Comparison of ENCODE assay signal across 20 cellular contexts in the genomic region with DNA sequence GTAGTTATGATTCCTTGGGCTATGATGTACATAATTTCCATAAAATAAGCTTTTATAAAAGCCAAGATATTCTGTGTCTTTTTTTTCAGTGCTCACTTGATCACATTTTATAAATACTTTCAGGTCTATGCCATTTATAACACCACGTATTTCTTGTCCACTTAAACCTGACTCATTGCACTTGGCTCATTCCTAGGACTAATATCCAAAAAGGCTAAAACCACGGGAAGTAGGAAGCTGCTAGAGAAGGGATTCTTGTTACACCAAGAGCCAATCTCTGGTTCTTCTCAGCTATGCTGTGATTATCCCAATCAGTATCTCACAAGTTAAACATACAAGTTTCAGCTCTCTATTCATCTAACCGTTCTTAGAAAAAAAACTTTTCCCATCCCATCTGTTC.
DNase-seq lines count a peak whose midpoint lies in the region; ATAC-seq, FAIRE-seq and TF ChIP-seq lines count a peak whose summit lies in the region.
"Had no signal": no experiment of that assay in that cellular context is flagged by ENCODE, and none has a peak within 500 bp of the region (broad histone marks: within the 10 kb centered on the region; RNA-seq: fewer than 3 reads in every experiment).

No MANE protein-coding gene starts in this region.

- CTCF ChIA-PET in AG04449 (lab: Yijun Ruan, JAX) = interaction anchor here (1.0 kb wide), 1 partner anchor 120 kb away, joined by 3 read pairs; no protein-coding TSS in a partner anchor
- CTCF ChIA-PET in Caco-2 (lab: Charles Lee) = no interaction called here

- no peak overlapping the region for H3K27ac Mint-ChIP-seq in Caco-2 (ENCODE audit: unreplicated experiment)
- H3K27ac Mint-ChIP-seq: activated naive CD8-positive, alpha-beta T cell had no signal

- peak; percentile 93 for TF ChIP-seq EP300 in Ishikawa (IDR thresholded peaks at IDR 0.05; ENCODE audit: borderline replicate concordance)

- H3K36me3 ChIP-seq in bronchial epithelial cell (ENCODE audit: control insufficient read depth, insufficient read depth, low read length) (no peaks in the 10 kb centered on the region), Caco-2 (ENCODE audit: control insufficient read depth, insufficient read depth, low read length) (no peaks in the 10 kb centered on the region)
- H3K36me3 ChIP-seq: SJSA1, transverse colon had no signal

- H3K4me3 ChIP-seq in AG04449 (ENCODE audit: low read depth, low read length) = no peak overlapping the region
- H3K4me3 ChIP-seq in bronchial epithelial cell (ENCODE audit: low read depth, low read length) = no peak overlapping the region
- H3K4me3 ChIP-seq in Caco-2 (ENCODE audit: low read depth, low read length) = no peak overlapping the region
- H3K4me3 ChIP-seq: A549, SJSA1, transverse colon had no signal

- H3K27me3 ChIP-seq in bronchial epithelial cell (ENCODE audit: control insufficient read depth, insufficient read depth, low read length) (no peaks in the 10 kb centered on the region), Caco-2 (replicated peaks; ENCODE audit: control insufficient read depth, insufficient read depth, low read length) (no peaks in the 10 kb centered on the region)
- H3K27me3 ChIP-seq: SJSA1, transverse colon had no signal

- TF ChIP-seq CTCF in AG04449 (IDR thresholded peaks at IDR 0.05; ENCODE audit: insufficient read depth, low read length, missing control alignments) (no peak), bronchial epithelial cell (IDR thresholded peaks at IDR 0.05; ENCODE audit: insufficient read depth, low read length, severe bottlenecking) (no peak), Caco-2 (IDR thresholded peaks at IDR 0.05; ENCODE audit: insufficient read depth in 1 of 2, low read depth in 1 of 2, low read length in 1 of 2, severe bottlenecking in 1 of 2, unreplicated experiment in 1 of 2) (no peak)

- no peak overlapping the region for H3K27ac ChIP-seq in caudate nucleus (ENCODE audit: low read depth, low read length)
- H3K27ac ChIP-seq: A549, SJSA1, transverse colon had no signal

- no TSS peak for BruUV-seq in Caco-2 (replicated peaks; lab: Mats Ljungman, UMichigan)

- H3K36me3 Mint-ChIP-seq in Caco-2 (ENCODE audit: insufficient read depth, unreplicated experiment) = no peaks in the 10 kb centered on the region
- H3K36me3 Mint-ChIP-seq: activated naive CD8-positive, alpha-beta T cell had no signal

- 0 out of 2 replicates have a peak, but pooled peaks cover 3% of the 10 kb centered on the region for H3K9me3 ChIP-seq in Caco-2
- H3K9me3 ChIP-seq: A549, SJSA1, transverse colon had no signal

- H3K27me3 Mint-ChIP-seq in Caco-2 (ENCODE audit: insufficient read depth, unreplicated experiment) = no peaks in the 10 kb centered on the region
- H3K27me3 Mint-ChIP-seq: activated naive CD8-positive, alpha-beta T cell had no signal

- no peak overlapping the region for H3K4me3 Mint-ChIP-seq in Caco-2 (ENCODE audit: unreplicated experiment)
- H3K4me3 Mint-ChIP-seq: activated naive CD8-positive, alpha-beta T cell had no signal

- POLR2A ChIA-PET in AG04449 (lab: Yijun Ruan, JAX) (no interaction called here), Caco-2 (lab: Charles Lee) (no interaction called here)

- TF ChIP-seq RAD21 in Ishikawa (IDR thresholded peaks at IDR 0.05; ENCODE audit: low read depth) = no peak

- ATAC-seq in GM19351 (IDR thresholded peaks at IDR 0.05; ENCODE audit: unreplicated experiment) = no peak
- ATAC-seq: A549 had no signal

- H3K4me1 ChIP-seq in Caco-2 = 0 out of 2 replicates have a peak, but pooled peaks cover 5% of the 10 kb centered on the region
- H3K4me1 ChIP-seq: A549, SJSA1, transverse colon had no signal

- no peak for FAIRE-seq in bronchial epithelial cell (lab: Jason Lieb, UNC)
- FAIRE-seq: A549, GM12891 had no signal

- intact Hi-C loops in Caco-2 (cut with micrococcal nuclease; ENCODE audit: unreplicated experiment) = no loop called here

- no peaks in the 10 kb centered on the region for H3K9me3 Mint-ChIP-seq in Caco-2 (ENCODE audit: unreplicated experiment)

- DNase-seq in AG04449 (ENCODE audit: low read depth, low spot score) (peak; percentile 47), bronchial epithelial cell (ENCODE audit: low read depth) (peak; percentile 79), kidney glomerular epithelial cell (lab: John Stamatoyannopoulos, UW) (peak; percentile 65), caudate nucleus (lab: John Stamatoyannopoulos, UW) (no peak), Caco-2 (no peak)
- no peak for DNase-seq in activated effector memory CD4-positive, alpha-beta T cell treated with Interleukin-2 at 50 U/mL for 16 hours
- DNase-seq: activated T-cell treated with anti-CD3 and anti-CD28 coated beads, Interleukin-2, amount 50 U/mL, for 1 hour; COR-L47; islet precursor cell; midbrain; NCI-H1436 treated with DMSO at 0.1 percent for 48 hours; nucleus accumbens; stimulated activated CD4-positive, alpha-beta T cell treated with anti-CD3 and anti-CD28 coated beads, Interleukin-4, amount 100 ng/mL, for 4 hours; transverse colon had no signal

- no peaks in the 10 kb centered on the region for H3K4me1 Mint-ChIP-seq in Caco-2 (ENCODE audit: low read depth, unreplicated experiment)

TF ChIP-seq in Ishikawa, 13 proteins besides CTCF, POLR2A, EP300 and RAD21:
- TF ChIP-seq FOXM1 (IDR thresholded peaks at IDR 0.05; ENCODE audit: borderline replicate concordance, low read depth) = peak; percentile 86
- TF ChIP-seq TCF12 (IDR thresholded peaks at IDR 0.05; ENCODE audit: low read depth) = peak; percentile 83
- TF ChIP-seq TEAD4 (IDR thresholded peaks at IDR 0.05) = peak; percentile 85
- no peak for TF ChIP-seq TAF1 (IDR thresholded peaks at IDR 0.05; ENCODE audit: low read depth)
- no peak for TF ChIP-seq ZBTB7A (IDR thresholded peaks at IDR 0.05; ENCODE audit: low read depth)
- no peak for TF ChIP-seq YY1 (IDR thresholded peaks at IDR 0.05; ENCODE audit: low read depth)
- TF ChIP-seq CEBPB (IDR thresholded peaks at IDR 0.05) = no peak
- TF ChIP-seq NFIC (IDR thresholded peaks at IDR 0.05) = peak; percentile 88
- no peak for TF ChIP-seq CREB1 (IDR thresholded peaks at IDR 0.05; ENCODE audit: low read depth)
- TF ChIP-seq, protein P1, sequence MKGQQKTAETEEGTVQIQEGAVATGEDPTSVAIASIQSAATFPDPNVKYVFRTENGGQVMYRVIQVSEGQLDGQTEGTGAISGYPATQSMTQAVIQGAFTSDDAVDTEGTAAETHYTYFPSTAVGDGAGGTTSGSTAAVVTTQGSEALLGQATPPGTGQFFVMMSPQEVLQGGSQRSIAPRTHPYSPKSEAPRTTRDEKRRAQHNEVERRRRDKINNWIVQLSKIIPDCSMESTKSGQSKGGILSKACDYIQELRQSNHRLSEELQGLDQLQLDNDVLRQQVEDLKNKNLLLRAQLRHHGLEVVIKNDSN (IDR thresholded peaks at IDR 0.05) = no peak
- TF ChIP-seq EGR1 (IDR thresholded peaks at IDR 0.05) = no peak
- TF ChIP-seq REST (IDR thresholded peaks at IDR 0.05; ENCODE audit: low read depth) = no peak
- TF ChIP-seq MAX (IDR thresholded peaks at IDR 0.05) = no peak

Comparison
In these comparisons a context has a peak if more than half of its experiments do, and no peak if none do; other contexts are left out.
1. DNase-seq: peak in AG04449 (single experiment), bronchial epithelial cell (single experiment) and kidney glomerular epithelial cell (single experiment); none in caudate nucleus (0 of 61), activated effector memory CD4-positive, alpha-beta T cell treated with Interleukin-2 at 50 U/mL for 16 hours (single experiment) and Caco-2 (0 of 2).